Comparison of ENCODE assay signal across 9 cellular contexts in the genomic region with DNA sequence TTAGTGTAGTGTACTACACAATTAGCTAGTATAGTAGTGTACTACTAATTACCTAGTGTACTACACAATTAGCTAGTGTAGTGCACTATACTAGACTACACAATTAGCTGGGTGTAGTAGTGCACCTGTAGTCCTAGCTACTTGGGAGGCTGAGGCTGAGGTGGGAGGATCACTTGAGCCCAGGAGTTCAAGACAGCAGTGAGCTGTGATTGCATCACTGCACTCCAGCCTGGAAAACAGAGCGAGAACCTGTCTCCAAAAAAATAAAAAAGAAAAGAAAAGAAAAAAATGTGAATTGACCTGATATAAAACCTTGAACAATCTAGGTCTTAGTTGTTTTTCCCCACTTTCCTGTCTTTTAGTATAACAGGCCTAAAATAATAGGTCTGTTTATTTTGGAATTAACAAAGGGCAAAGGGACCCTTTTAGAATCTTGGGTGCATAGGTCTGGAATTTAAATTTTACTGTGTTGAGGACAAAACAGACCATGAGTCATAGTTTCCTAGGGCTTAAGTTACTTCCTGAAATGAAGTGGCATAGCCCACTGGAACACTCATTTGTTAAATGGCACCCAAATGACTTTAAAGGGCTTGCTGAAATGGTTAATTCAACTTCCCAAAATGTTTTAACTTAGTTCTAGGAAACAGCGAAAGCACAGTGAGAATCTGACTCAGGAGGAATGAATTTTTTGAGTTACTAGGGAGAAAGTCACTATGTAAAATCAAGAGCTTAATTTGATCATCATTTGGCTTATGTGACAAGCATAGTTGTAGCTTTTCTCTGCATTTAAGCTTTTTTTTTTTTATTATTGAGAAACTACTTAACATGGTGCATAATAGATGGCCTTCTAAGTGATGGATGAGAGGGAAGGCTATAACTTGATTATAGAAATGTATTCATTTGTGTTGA. TPM values are rescaled to one million over a fixed set of nuclear protein-coding genes. Genes with fewer than 3 reads are reported as not detected.
DNase-seq lines count a peak whose midpoint lies in the region; TF ChIP-seq lines count a peak whose summit lies in the region.
"Had no signal": no experiment of that assay in that cellular context is flagged by ENCODE, and none has a peak within 500 bp of the region (broad histone marks: within the 10 kb centered on the region; RNA-seq: fewer than 3 reads in every experiment).

No MANE protein-coding gene starts in this region.

- no peaks in the 10 kb centered on the region for H3K4me1 ChIP-seq in mesenchymal stem cell (ENCODE audit: control insufficient read depth, insufficient read depth, low read depth, low read length)

- no peak overlapping the region for H4K8ac ChIP-seq in mesenchymal stem cell (ENCODE audit: low read length)

- H2BK5ac ChIP-seq in mesenchymal stem cell (ENCODE audit: low read depth, low read length, poor library complexity, severe bottlenecking): no peak overlapping the region

- H3K9me3 ChIP-seq in mesenchymal stem cell (ENCODE audit: control insufficient read depth, low read length): no peaks in the 10 kb centered on the region

- no peak overlapping the region for H3K4ac ChIP-seq in mesenchymal stem cell (ENCODE audit: low read depth in 1 of 2, low read length in 2 of 2)

- peak; percentile 63; the same call in 1 of the 2 replicates for TF ChIP-seq EP300 in Ishikawa (IDR thresholded peaks at IDR 0.05; ENCODE audit: borderline replicate concordance)

- DNase-seq in GF-D8 (lab: John Stamatoyannopoulos, UW) (peak; percentile 11), astrocyte of the hippocampus (ENCODE audit: low read depth, low spot score) (peak; percentile 69), mesenchymal stem cell (peak; percentile 39), DMS 273 (lab: John Stamatoyannopoulos, UW; ENCODE audit: unreplicated experiment) (no peak), NCI-H446 (lab: John Stamatoyannopoulos, UW) (no peak)
- DNase-seq in stimulated activated CD8-positive, alpha-beta memory T cell treated with anti-CD3 and anti-CD28 coated beads, Interleukin-4, amount 100 ng/mL, for 48 hours: no peak
- DNase-seq in activated CD4-positive, CD25-positive, alpha-beta regulatory T cell treated with anti-CD3 and anti-CD28 coated beads, Interleukin-2, amount 50 U/mL, for 72 hours: no peak
- DNase-seq: hypothalamus had no signal

- H3K27me3 ChIP-seq in mesenchymal stem cell (ENCODE audit: control insufficient read depth in 1 of 2, insufficient read depth in 1 of 2, low read length in 2 of 2): no peaks in the 10 kb centered on the region

- TF ChIP-seq RAD21 in Ishikawa (IDR thresholded peaks at IDR 0.05; ENCODE audit: low read depth): no peak

- H3K79me1 ChIP-seq in mesenchymal stem cell (replicated peaks; ENCODE audit: low read length, poor library complexity, severe bottlenecking): no peaks in the 10 kb centered on the region

- no peak overlapping the region for H3K23ac ChIP-seq in mesenchymal stem cell (ENCODE audit: low read length in 2 of 2)

- H2BK120ac ChIP-seq in mesenchymal stem cell (ENCODE audit: low read depth, low read length): no peak overlapping the region

- no peak overlapping the region for H2AK5ac ChIP-seq in mesenchymal stem cell (ENCODE audit: low read length, severe bottlenecking)

- H2BK15ac ChIP-seq in mesenchymal stem cell (ENCODE audit: low read depth, poor library complexity, severe bottlenecking): no peak overlapping the region

- no peak overlapping the region for H2BK12ac ChIP-seq in mesenchymal stem cell (ENCODE audit: low read length in 2 of 2)

- 11% methylated on average over 1 of the region's 2 CpGs for WGBS in mesenchymal stem cell

- H2AFZ ChIP-seq in mesenchymal stem cell (ENCODE audit: low read depth, low read length): no peak overlapping the region

- peak overlapping the region; percentile 54 for H3K9ac ChIP-seq in mesenchymal stem cell (ENCODE audit: low read length)

- no peak overlapping the region for H3K4me2 ChIP-seq in mesenchymal stem cell (ENCODE audit: low read length, poor library complexity, severe bottlenecking)

- no peak overlapping the region for H3K27ac ChIP-seq in mesenchymal stem cell (ENCODE audit: low read length, poor library complexity, severe bottlenecking)

- H3K4me3 ChIP-seq in mesenchymal stem cell (ENCODE audit: insufficient read depth in 1 of 2, low read depth in 1 of 2, low read length in 2 of 2): no peak overlapping the region

- H4K91ac ChIP-seq in mesenchymal stem cell (ENCODE audit: low read length): no peak overlapping the region

- peaks cover 0 to 14% of the 10 kb centered on the region in 2 experiments for H3K36me3 ChIP-seq in mesenchymal stem cell (ENCODE audit: control insufficient read depth in 1 of 2, insufficient read depth in 2 of 2, low read depth in 1 of 2, low read length in 2 of 2)

- no peak overlapping the region for H3K14ac ChIP-seq in mesenchymal stem cell (ENCODE audit: low read length in 2 of 2)

- no peak overlapping the region for H3K18ac ChIP-seq in mesenchymal stem cell (ENCODE audit: low read depth in 1 of 2, low read length in 2 of 2)

TF ChIP-seq in Ishikawa, 13 proteins besides CTCF, POLR2A, EP300 and RAD21:
- TF ChIP-seq TEAD4 (IDR thresholded peaks at IDR 0.05): peak; percentile 61
- TF ChIP-seq, protein P1, sequence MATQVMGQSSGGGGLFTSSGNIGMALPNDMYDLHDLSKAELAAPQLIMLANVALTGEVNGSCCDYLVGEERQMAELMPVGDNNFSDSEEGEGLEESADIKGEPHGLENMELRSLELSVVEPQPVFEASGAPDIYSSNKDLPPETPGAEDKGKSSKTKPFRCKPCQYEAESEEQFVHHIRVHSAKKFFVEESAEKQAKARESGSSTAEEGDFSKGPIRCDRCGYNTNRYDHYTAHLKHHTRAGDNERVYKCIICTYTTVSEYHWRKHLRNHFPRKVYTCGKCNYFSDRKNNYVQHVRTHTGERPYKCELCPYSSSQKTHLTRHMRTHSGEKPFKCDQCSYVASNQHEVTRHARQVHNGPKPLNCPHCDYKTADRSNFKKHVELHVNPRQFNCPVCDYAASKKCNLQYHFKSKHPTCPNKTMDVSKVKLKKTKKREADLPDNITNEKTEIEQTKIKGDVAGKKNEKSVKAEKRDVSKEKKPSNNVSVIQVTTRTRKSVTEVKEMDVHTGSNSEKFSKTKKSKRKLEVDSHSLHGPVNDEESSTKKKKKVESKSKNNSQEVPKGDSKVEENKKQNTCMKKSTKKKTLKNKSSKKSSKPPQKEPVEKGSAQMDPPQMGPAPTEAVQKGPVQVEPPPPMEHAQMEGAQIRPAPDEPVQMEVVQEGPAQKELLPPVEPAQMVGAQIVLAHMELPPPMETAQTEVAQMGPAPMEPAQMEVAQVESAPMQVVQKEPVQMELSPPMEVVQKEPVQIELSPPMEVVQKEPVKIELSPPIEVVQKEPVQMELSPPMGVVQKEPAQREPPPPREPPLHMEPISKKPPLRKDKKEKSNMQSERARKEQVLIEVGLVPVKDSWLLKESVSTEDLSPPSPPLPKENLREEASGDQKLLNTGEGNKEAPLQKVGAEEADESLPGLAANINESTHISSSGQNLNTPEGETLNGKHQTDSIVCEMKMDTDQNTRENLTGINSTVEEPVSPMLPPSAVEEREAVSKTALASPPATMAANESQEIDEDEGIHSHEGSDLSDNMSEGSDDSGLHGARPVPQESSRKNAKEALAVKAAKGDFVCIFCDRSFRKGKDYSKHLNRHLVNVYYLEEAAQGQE (IDR thresholded peaks at IDR 0.05; ENCODE audit: low read depth): no peak
- 0 out of 2 replicates have a peak, but pooled peaks have one; percentile 32 for TF ChIP-seq TCF12 (IDR thresholded peaks at IDR 0.05; ENCODE audit: low read depth)
- 0 out of 2 replicates have a peak, but pooled peaks have one; percentile 20 for TF ChIP-seq YY1 (IDR thresholded peaks at IDR 0.05; ENCODE audit: low read depth)
- peak; percentile 90 for TF ChIP-seq CEBPB (IDR thresholded peaks at IDR 0.05)

RNA-seq across cellular contexts. Expression of a gene that starts 50.7 kb away (rescaled TPM):
- polyA plus RNA-seq in mesenchymal stem cell (2013, experiment 1 of 2): 25.4 TPM
- polyA plus RNA-seq in mesenchymal stem cell (2013, experiment 2 of 2): 28.4 TPM

Comparison
In these comparisons a context has a peak if more than half of its experiments do, and no peak if none do; other contexts are left out.
1. DNase-seq: peak in GF-D8 (single experiment), astrocyte of the hippocampus (single experiment) and mesenchymal stem cell (single experiment); none in DMS 273 (single experiment), stimulated activated CD8-positive, alpha-beta memory T cell treated with anti-CD3 and anti-CD28 coated beads, Interleukin-4, amount 100 ng/mL, for 48 hours (single experiment), NCI-H446 (0 of 2) and activated CD4-positive, CD25-positive, alpha-beta regulatory T cell treated with anti-CD3 and anti-CD28 coated beads, Interleukin-2, amount 50 U/mL, for 72 hours (single experiment).